Comparison of ENCODE assay signal across 37 cellular contexts in the genomic region with DNA sequence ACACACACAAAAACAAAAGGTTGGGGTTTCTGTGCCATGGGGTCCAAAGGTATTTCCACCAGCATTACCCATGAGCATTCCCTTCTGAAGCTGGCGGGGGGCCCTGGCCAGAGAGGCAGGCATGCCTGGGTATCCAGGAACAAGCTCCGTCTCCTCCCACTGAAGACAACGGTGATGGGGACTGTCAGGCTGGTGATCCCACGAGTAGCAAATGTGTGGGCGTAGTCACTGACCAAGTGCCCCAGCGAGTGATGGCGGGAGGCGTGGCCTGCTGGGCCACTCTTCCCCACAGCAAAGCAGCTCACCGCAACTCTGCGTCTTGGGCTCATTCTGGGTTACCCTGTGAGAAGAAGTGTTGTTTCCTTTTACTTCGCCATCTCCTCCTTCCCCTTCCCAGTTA.
DNase-seq lines count a peak whose midpoint lies in the region; ATAC-seq, FAIRE-seq and TF ChIP-seq lines count a peak whose summit lies in the region.
"Had no signal": no experiment of that assay in that cellular context is flagged by ENCODE, and none has a peak within 500 bp of the region (broad histone marks: within the 10 kb centered on the region; RNA-seq: fewer than 3 reads in every experiment).

No MANE protein-coding gene starts in this region.

- H3K9me3 ChIP-seq in K562 (replicated peaks; ENCODE audit: control insufficient read depth, insufficient read depth, low read depth, low read length) (no peaks in the 10 kb centered on the region), esophagus muscularis mucosa (no peaks in the 10 kb centered on the region)
- H3K9me3 ChIP-seq: A549, BE2C, BLaER1, Caco-2 had no signal

- TF ChIP-seq RAD21 in K562 (CRISPR knock-in tag; conservative IDR thresholded peaks at IDR 0.05 in 1 of 2, IDR thresholded peaks at IDR 0.05 in 1 of 2), result no peak

- H3K9me3 Mint-ChIP-seq in WTC11 (no peaks in the 10 kb centered on the region), nephron progenitor cell (peaks cover 3% of the 10 kb centered on the region)
- no peaks in the 10 kb centered on the region for H3K9me3 Mint-ChIP-seq in activated naive CD4-positive, alpha-beta T cell treated with anti-CD3 and anti-CD28 coated beads, Interleukin-2, amount 10 ng/mL, durations not matched to agents 7 days and 5 days
- H3K9me3 Mint-ChIP-seq: CD4-positive, alpha-beta T cell; CD8-positive, alpha-beta memory T cell; CD8-positive, alpha-beta T cell had no signal

- ATAC-seq in WTC11 (0 out of 2 replicates have a peak, but pooled peaks have one; percentile 21), K562 (peak; percentile 56; the same call in 2 of the 3 replicates), GM19351 (IDR thresholded peaks at IDR 0.05; ENCODE audit: unreplicated experiment) (no peak)
- ATAC-seq: A549; CD8-positive, alpha-beta T cell had no signal

- TF ChIP-seq POLR2A in K562 (conservative IDR thresholded peaks at IDR 0.05), result no peak
- TF ChIP-seq POLR2A in esophagus muscularis mucosa (IDR thresholded peaks at IDR 0.05; ENCODE audit: low read depth), result no peak

- no peak overlapping the region for H3K27ac Mint-ChIP-seq in WTC11
- H3K27ac Mint-ChIP-seq in nephron progenitor cell, result peak overlapping the region; percentile 36
- H3K27ac Mint-ChIP-seq in activated naive CD4-positive, alpha-beta T cell treated with anti-CD3 and anti-CD28 coated beads, Interleukin-2, amount 10 ng/mL, durations not matched to agents 7 days and 5 days, result no peak overlapping the region
- H3K27ac Mint-ChIP-seq: B cell; CD14-positive monocyte; CD4-positive, alpha-beta T cell; CD4-positive, CD25-positive, alpha-beta regulatory T cell; CD8-positive, alpha-beta memory T cell; CD8-positive, alpha-beta T cell had no signal

- no peak for FAIRE-seq in K562 (lab: Jason Lieb, UNC)
- FAIRE-seq: A204.1, A549, D721Med had no signal

- no peaks in the 10 kb centered on the region for H4K20me1 ChIP-seq in K562 (replicated peaks; ENCODE audit: control insufficient read depth, insufficient read depth, low read length)
- H4K20me1 ChIP-seq: BLaER1; BLaER1 treated with 17β-estradiol and CSF1 and Interleukin-3, amounts not matched to agents 10 nM and 100 nM had no signal

- no peak overlapping the region for H3K9ac ChIP-seq in K562 (ENCODE audit: insufficient read depth in 1 of 2, low read depth in 2 of 2, low read length in 2 of 2)
- H3K9ac ChIP-seq: BLaER1; BLaER1 treated with 17β-estradiol and CSF1 and Interleukin-3, amounts not matched to agents 10 nM and 100 nM had no signal

- in situ Hi-C loops in K562 (cut with MboI), result no loop called here

- H3K4me2 ChIP-seq in K562 (ENCODE audit: insufficient read depth, low read length), result no peak overlapping the region
- H3K4me2 ChIP-seq: A549; BLaER1; BLaER1 treated with 17β-estradiol and CSF1 and Interleukin-3, amounts not matched to agents 10 nM and 100 nM had no signal

- BruUV-seq in K562 (replicated peaks; lab: Mats Ljungman, UMichigan), result no TSS peak

- TF ChIP-seq CTCF in WTC11 (IDR thresholded peaks at IDR 0.05), result no peak
- TF ChIP-seq CTCF in K562 (IDR thresholded peaks at IDR 0.05 in 2 of 3, conservative IDR thresholded peaks at IDR 0.05 in 1 of 3; ENCODE audit: insufficient read depth in 2 of 3, low read depth in 1 of 3, low read length in 3 of 3), result no peak
- no peak for TF ChIP-seq CTCF in esophagus muscularis mucosa (IDR thresholded peaks at IDR 0.05)
- TF ChIP-seq CTCF in nephron progenitor cell (IDR thresholded peaks at IDR 0.05), result no peak

- intact Hi-C loops in K562 (cut with micrococcal nuclease) (no loop called here), esophagus muscularis mucosa (cut with DNase I) (no loop called here)

- H3K27me3 ChIP-seq in K562 (ENCODE audit: control insufficient read depth in 2 of 2, insufficient read depth in 2 of 2, low read length in 2 of 2) (peaks cover 24 to 31% of the 10 kb centered on the region in 2 experiments), esophagus muscularis mucosa (no peaks in the 10 kb centered on the region)
- H3K27me3 ChIP-seq: BE2C; BLaER1; BLaER1 treated with 17β-estradiol and CSF1 and Interleukin-3, amounts not matched to agents 10 nM and 100 nM had no signal

- WGBS in K562 (ENCODE audit: insufficient coverage, low coverage, missing lambda C conversion rate), result 0% methylated on average over 11 of the region's 11 CpGs
- WGBS in esophagus muscularis mucosa, result 93% methylated on average over 10 of the region's 11 CpGs

- no peaks in the 10 kb centered on the region for H3K27me3 Mint-ChIP-seq in WTC11 (ENCODE audit: low read depth)
- peaks cover 9% of the 10 kb centered on the region for H3K27me3 Mint-ChIP-seq in nephron progenitor cell (ENCODE audit: low read depth, poor library complexity)
- H3K27me3 Mint-ChIP-seq in activated naive CD4-positive, alpha-beta T cell treated with anti-CD3 and anti-CD28 coated beads, Interleukin-2, amount 10 ng/mL, durations not matched to agents 7 days and 5 days, result peaks cover 7% of the 10 kb centered on the region
- H3K27me3 Mint-ChIP-seq: CD4-positive, CD25-positive, alpha-beta regulatory T cell had no signal

- DNase-seq in WTC11 (ENCODE audit: low spot score) (no peak), K562 (ENCODE audit: extremely low read depth in 1 of 4, low spot score in 3 of 4) (peak; percentile 16 to 24 (median 19)), esophagus muscularis mucosa (ENCODE audit: extremely low spot score) (peak; percentile 83), nephron progenitor cell (no peak), NCI-H2081 (lab: John Stamatoyannopoulos, UW) (no peak), NCI-H526 treated with DMSO at 0.1 percent for 48 hours (lab: John Stamatoyannopoulos, UW) (no peak)
- no peak for DNase-seq in activated naive CD4-positive, alpha-beta T cell treated with anti-CD3 and anti-CD28 coated beads, Interleukin-2, amount 10 ng/mL, durations not matched to agents 7 days and 5 days
- DNase-seq: 8988T; ACHN; AML-193; BE2C; C1 segment of cervical spinal cord; Caco-2; Calu3; CD4-positive, alpha-beta memory T cell; CD4-positive, alpha-beta T cell; CD4-positive, CD25-positive, alpha-beta regulatory T cell; CD8-positive, alpha-beta memory T cell; COR-L47; DMS 273 treated with DMSO at 0.1 percent for 48 hours; DMS153; DMS53; DMS79; DMS79 treated with DMSO at 0.1 percent for 48 hours; DND-41; EL had no signal

- no peak overlapping the region for H2AFZ ChIP-seq in K562 (ENCODE audit: low read depth, low read length)

- no peaks in the 10 kb centered on the region for H3K36me3 ChIP-seq in K562 (ENCODE audit: control insufficient read depth, insufficient read depth, low read length)
- H3K36me3 ChIP-seq in esophagus muscularis mucosa, result no peaks in the 10 kb centered on the region
- H3K36me3 ChIP-seq: BE2C; BLaER1; BLaER1 treated with 17β-estradiol and CSF1 and Interleukin-3, amounts not matched to agents 10 nM and 100 nM had no signal

- H3K27ac ChIP-seq in K562 (ENCODE audit: extremely low read depth, low read depth, low read length) (no peak overlapping the region), esophagus muscularis mucosa (replicated peaks in 1 of 4) (no peak overlapping the region)
- H3K27ac ChIP-seq: 22Rv1; A549; BLaER1; BLaER1 treated with 17β-estradiol and CSF1 and Interleukin-3, amounts not matched to agents 10 nM and 100 nM; C4-2B had no signal

- no peak overlapping the region for H3K4me3 ChIP-seq in K562
- H3K4me3 ChIP-seq in esophagus muscularis mucosa, result no peak overlapping the region
- H3K4me3 ChIP-seq: A549; BLaER1; BLaER1 treated with 17β-estradiol and CSF1 and Interleukin-3, amounts not matched to agents 10 nM and 100 nM had no signal

- TF ChIP-seq EP300 in K562 (IDR thresholded peaks at IDR 0.05; ENCODE audit: low read length), result no peak
- no peak for TF ChIP-seq EP300 in esophagus muscularis mucosa (IDR thresholded peaks at IDR 0.05)

- H3K79me2 ChIP-seq in K562 (ENCODE audit: control insufficient read depth, insufficient read depth, low read length), result no peaks in the 10 kb centered on the region

- no peak overlapping the region for H3K4me3 Mint-ChIP-seq in WTC11
- no peak overlapping the region for H3K4me3 Mint-ChIP-seq in nephron progenitor cell
- H3K4me3 Mint-ChIP-seq in activated naive CD4-positive, alpha-beta T cell treated with anti-CD3 and anti-CD28 coated beads, Interleukin-2, amount 10 ng/mL, durations not matched to agents 7 days and 5 days, result no peak overlapping the region
- H3K4me3 Mint-ChIP-seq: B cell; CD14-positive monocyte; CD4-positive, alpha-beta memory T cell; CD4-positive, alpha-beta T cell; CD4-positive, CD25-positive, alpha-beta regulatory T cell; CD8-positive, alpha-beta memory T cell; CD8-positive, alpha-beta T cell had no signal

- POLR2A ChIA-PET in WTC11 (lab: Charles Lee), result no interaction called here
- POLR2A ChIA-PET in K562 (lab: Yijun Ruan, JAX), result interaction anchor here (0.7 to 1.2 kb wide), 3 partner anchors 14 to 461 kb away, joined by 3 read pairs; no protein-coding TSS in a partner anchor

- peaks cover 17% of the 10 kb centered on the region for H3K4me1 Mint-ChIP-seq in WTC11
- H3K4me1 Mint-ChIP-seq in nephron progenitor cell, result peaks cover 47% of the 10 kb centered on the region
- H3K4me1 Mint-ChIP-seq in activated naive CD4-positive, alpha-beta T cell treated with anti-CD3 and anti-CD28 coated beads, Interleukin-2, amount 10 ng/mL, durations not matched to agents 7 days and 5 days, result no peaks in the 10 kb centered on the region
- H3K4me1 Mint-ChIP-seq: B cell; CD14-positive monocyte; CD4-positive, alpha-beta memory T cell; CD4-positive, CD25-positive, alpha-beta regulatory T cell; CD8-positive, alpha-beta memory T cell had no signal

- CTCF ChIA-PET in WTC11 (lab: Charles Lee) (interaction anchor here (1.0 to 1.1 kb wide), 2 partner anchors 13 to 176 kb away, joined by 3 to 5 read pairs; no protein-coding TSS in a partner anchor), K562 (lab: Yijun Ruan, JAX; ENCODE audit: low intra/inter-chr PET ratio) (no interaction called here)
- CTCF ChIA-PET in activated naive CD4-positive, alpha-beta T cell treated with anti-CD3 and anti-CD28 coated beads, Interleukin-2, amount 10 ng/mL, durations not matched to agents 7 days and 5 days (lab: Charles Lee), result no interaction called here

- H3K9me1 ChIP-seq in K562 (ENCODE audit: control insufficient read depth, insufficient read depth, low read length), result peaks cover 5% of the 10 kb centered on the region

- H3K36me3 Mint-ChIP-seq in WTC11 (no peaks in the 10 kb centered on the region), nephron progenitor cell (ENCODE audit: low read depth) (no peaks in the 10 kb centered on the region)
- H3K36me3 Mint-ChIP-seq in activated naive CD4-positive, alpha-beta T cell treated with anti-CD3 and anti-CD28 coated beads, Interleukin-2, amount 10 ng/mL, durations not matched to agents 7 days and 5 days, result no peaks in the 10 kb centered on the region
- H3K36me3 Mint-ChIP-seq: CD14-positive monocyte; CD4-positive, alpha-beta memory T cell; CD4-positive, CD25-positive, alpha-beta regulatory T cell; CD8-positive, alpha-beta memory T cell; CD8-positive, alpha-beta T cell had no signal

- H3K4me1 ChIP-seq in K562 (replicated peaks in 1 of 2; ENCODE audit: control insufficient read depth in 2 of 2, insufficient read depth in 2 of 2, low read length in 2 of 2) (no peaks in the 10 kb centered on the region), esophagus muscularis mucosa (no peaks in the 10 kb centered on the region)
- H3K4me1 ChIP-seq: BE2C, BLaER1, Caco-2 had no signal

TF ChIP-seq in WTC11, 78 proteins besides CTCF, POLR2A, EP300 and RAD21 (continues in another document):
- no peak for TF ChIP-seq FOXJ3 (CRISPR knock-in tag; IDR thresholded peaks at IDR 0.05; ENCODE audit: borderline replicate concordance)

TF ChIP-seq in K562, 482 proteins besides CTCF, POLR2A, EP300 and RAD21 (continues in another document):
- TF ChIP-seq CSDE1 (IDR thresholded peaks at IDR 0.05), result no peak

Comparison
In these comparisons a context has a peak if more than half of its experiments do, and no peak if none do; other contexts are left out.
1. DNase-seq: peak in K562 (4 of 4) and esophagus muscularis mucosa (single experiment); none in WTC11 (single experiment), nephron progenitor cell (single experiment), NCI-H2081 (0 of 2), activated naive CD4-positive, alpha-beta T cell treated with anti-CD3 and anti-CD28 coated beads, Interleukin-2, amount 10 ng/mL, durations not matched to agents 7 days and 5 days (single experiment) and NCI-H526 treated with DMSO at 0.1 percent for 48 hours (single experiment).